Comparison of ENCODE assay signal across 1 cellular context in genomic region chr18:2827076-2827475, GRCh38.
TF ChIP-seq lines count a peak whose summit lies in the region.

No MANE protein-coding gene starts in this region.

TF ChIP-seq in IMR-90, 13 proteins besides CTCF, POLR2A, EP300 and RAD21 (continued from another document):
- TF ChIP-seq SMC3 (IDR thresholded peaks at IDR 0.05; ENCODE audit: low read depth, low read length) = no peak
- TF ChIP-seq CHD1 (IDR thresholded peaks at IDR 0.05; ENCODE audit: low read depth, low read length) = no peak
- TF ChIP-seq BHLHE40 (IDR thresholded peaks at IDR 0.05; ENCODE audit: low read depth, low read length) = no peak
- no peak for TF ChIP-seq CEBPB (IDR thresholded peaks at IDR 0.05; ENCODE audit: low read depth, low read length)
- TF ChIP-seq ELK1 (IDR thresholded peaks at IDR 0.05; ENCODE audit: borderline replicate concordance, low read depth, low read length) = no peak
- TF ChIP-seq FOS (IDR thresholded peaks at IDR 0.05; ENCODE audit: low read depth, low read length) = no peak
- TF ChIP-seq MAFK (IDR thresholded peaks at IDR 0.05; ENCODE audit: low read depth, low read length) = no peak
- no peak for TF ChIP-seq RFX5 (IDR thresholded peaks at IDR 0.05; ENCODE audit: low read depth, low read length)
- no peak for TF ChIP-seq MAZ (IDR thresholded peaks at IDR 0.05; ENCODE audit: borderline replicate concordance, low read depth, low read length)
- TF ChIP-seq RCOR1 (IDR thresholded peaks at IDR 0.05; ENCODE audit: insufficient replicate concordance, low read length) = no peak
TF ChIP-seq in IMR-90: peak in this region for 0.
